9 cellular contexts compared by ENCODE assay signal in the genomic region with DNA sequence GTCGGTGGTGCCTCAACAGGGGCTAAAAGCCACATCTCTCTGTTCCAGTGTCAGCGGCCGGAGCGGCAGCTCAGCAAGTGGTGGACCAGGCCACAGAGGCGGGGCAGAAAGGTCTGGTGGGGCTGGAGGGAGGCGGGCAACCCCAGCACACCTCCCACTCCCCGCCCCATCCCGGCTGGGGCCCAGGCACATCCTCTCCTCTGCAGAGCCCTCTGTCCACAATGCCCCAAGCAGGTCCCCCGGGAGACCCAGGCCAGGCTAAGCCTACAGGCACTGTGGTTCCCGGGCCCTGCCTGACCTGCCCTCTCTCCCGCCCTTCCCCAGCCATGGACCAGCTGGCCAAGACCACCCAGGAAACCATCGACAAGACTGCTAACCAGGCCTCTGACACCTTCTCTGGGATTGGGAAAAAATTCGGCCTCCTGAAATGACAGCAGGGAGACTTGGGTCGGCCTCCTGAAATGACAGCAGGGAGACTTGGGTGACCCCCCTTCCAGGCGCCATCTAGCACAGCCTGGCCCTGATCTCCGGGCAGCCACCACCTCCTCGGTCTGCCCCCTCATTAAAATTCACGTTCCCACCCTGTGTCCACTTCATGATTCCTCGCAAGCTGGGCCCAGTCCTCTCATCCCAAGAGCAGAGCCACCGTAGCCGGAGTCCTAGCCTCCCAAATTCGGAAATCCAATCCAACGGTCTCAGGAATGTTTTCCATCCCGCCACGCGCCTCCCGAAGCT. TPM values are rescaled to one million over a fixed set of nuclear protein-coding genes. Genes with fewer than 3 reads are reported as not detected.
DNase-seq lines count a peak whose midpoint lies in the region; ATAC-seq, FAIRE-seq and TF ChIP-seq lines count a peak whose summit lies in the region.
"Had no signal": no experiment of that assay in that cellular context is flagged by ENCODE, and none has a peak within 500 bp of the region (broad histone marks: within the 10 kb centered on the region; RNA-seq: fewer than 3 reads in every experiment).

No MANE protein-coding gene starts in this region.

- peak overlapping the region; percentile 70 for H3K18ac ChIP-seq in mesendoderm (ENCODE audit: low read length)

- no peak overlapping the region for H2BK120ac ChIP-seq in mesendoderm (ENCODE audit: low read depth, low read length)

- H2BK5ac ChIP-seq in mesendoderm (ENCODE audit: low read length) = no peak overlapping the region

- no CpG with 5 or more reads among the region's 27 CpGs for WGBS in mesendoderm (ENCODE audit: extremely low coverage, insufficient coverage, low lambda C conversion rate)

- peaks cover 39% of the 10 kb centered on the region for H3K4me1 ChIP-seq in effector memory CD4-positive, alpha-beta T cell (ENCODE audit: control insufficient read depth, insufficient read depth, low read length, poor library complexity, severe bottlenecking)
- peaks cover 5% of the 10 kb centered on the region for H3K4me1 ChIP-seq in mesendoderm (ENCODE audit: control insufficient read depth, low read depth, low read length)

- POLR2A ChIA-PET in GM10248 (lab: Yijun Ruan, JAX) = interaction anchor here (0.6 kb wide), 1 partner anchor 590 kb away, joined by 12 read pairs; no protein-coding TSS in a partner anchor

- no peak overlapping the region for H3K23ac ChIP-seq in mesendoderm (ENCODE audit: low read length)

- peak overlapping the region; percentile 51 for H3K4me2 ChIP-seq in mesendoderm (ENCODE audit: low read length)

- H3K79me1 ChIP-seq in mesendoderm (ENCODE audit: low read length) = no peaks in the 10 kb centered on the region

- no peak for ATAC-seq in HG03442 (IDR thresholded peaks at IDR 0.05; ENCODE audit: unreplicated experiment)

- H3K9ac ChIP-seq in mesendoderm (ENCODE audit: low read length) = peak overlapping the region; percentile 76

- H3K4me3 ChIP-seq in effector memory CD4-positive, alpha-beta T cell (ENCODE audit: insufficient read depth, low read depth, low read length, poor library complexity, severe bottlenecking) = peak overlapping the region; percentile 57
- peak overlapping the region; percentile 3 for H3K4me3 ChIP-seq in mesendoderm (ENCODE audit: low read length)

- H3K79me2 ChIP-seq in mesendoderm (ENCODE audit: control insufficient read depth, insufficient read depth, low read length) = no peaks in the 10 kb centered on the region

- no peak overlapping the region for H2AK5ac ChIP-seq in mesendoderm (ENCODE audit: low read length)

- no peaks in the 10 kb centered on the region for H3K36me3 ChIP-seq in effector memory CD4-positive, alpha-beta T cell (ENCODE audit: control insufficient read depth, insufficient read depth, low read length)
- H3K36me3 ChIP-seq in mesendoderm (ENCODE audit: control insufficient read depth, insufficient read depth, low read length) = no peaks in the 10 kb centered on the region

- no peak overlapping the region for H4K5ac ChIP-seq in mesendoderm (ENCODE audit: low read length)

- no peak for TF ChIP-seq CTCF in GM10248 (IDR thresholded peaks at IDR 0.05; ENCODE audit: control extremely low read depth, extremely low read depth, low read depth, missing control alignments)

- H2BK15ac ChIP-seq in mesendoderm (replicated peaks; ENCODE audit: low read depth) = no peak overlapping the region

- peak overlapping the region; percentile 90 for H3K27ac ChIP-seq in effector memory CD4-positive, alpha-beta T cell (ENCODE audit: insufficient read depth, low read length, poor library complexity, severe bottlenecking)
- H3K27ac ChIP-seq in mesendoderm (ENCODE audit: low read depth, low read length) = no peak overlapping the region

- DNase-seq in GM10248 (ENCODE audit: extremely low spot score) = peak; percentile 27
- DNase-seq in RCC 7860 (ENCODE audit: low spot score) = peak; percentile 56
- DNase-seq in effector memory CD4-positive, alpha-beta T cell = no peak
- DNase-seq in mesendoderm = peak; percentile 62
- peak; percentile 90 for DNase-seq in ureter (ENCODE audit: low spot score)
- DNase-seq in GM19238 (ENCODE audit: insufficient read length, low spot score) = no peak
- DNase-seq in SIG-M5 (lab: John Stamatoyannopoulos, UW) = no peak

- no peaks in the 10 kb centered on the region for H3K27me3 ChIP-seq in effector memory CD4-positive, alpha-beta T cell (replicated peaks; ENCODE audit: control insufficient read depth, insufficient read depth, low read length, poor library complexity, severe bottlenecking)
- no peaks in the 10 kb centered on the region for H3K27me3 ChIP-seq in mesendoderm (ENCODE audit: insufficient read depth, low read length, poor library complexity)

- H3K4ac ChIP-seq in mesendoderm (ENCODE audit: low read depth, low read length) = no peak overlapping the region

- CTCF ChIA-PET in GM10248 (lab: Yijun Ruan, JAX) = interaction anchor here (0.7 to 15.9 kb wide), 9 partner anchors 9 to 28 kb away, joined by 3 to 238 read pairs (median 3); a partner anchor contains a TSS

- peak overlapping the region; percentile 43 for H4K8ac ChIP-seq in mesendoderm (ENCODE audit: low read depth, low read length)

- H3K9me3 ChIP-seq in effector memory CD4-positive, alpha-beta T cell (ENCODE audit: control insufficient read depth, low read length) = no peaks in the 10 kb centered on the region

- peak; percentile 7 for FAIRE-seq in RCC 7860 (lab: Jason Lieb, UNC)
- FAIRE-seq: TTC549 had no signal

- H3K56ac ChIP-seq in mesendoderm (ENCODE audit: low read length) = peak overlapping the region; percentile 69

RNA-seq across cellular contexts. Expression of a gene that starts 2.0 kb away (rescaled TPM):
- polyA plus RNA-seq in mesendoderm (2013, experiment 1 of 2) = 0.06 TPM
- 0.17 TPM for polyA plus RNA-seq in mesendoderm (2013, experiment 2 of 2)
- 790 TPM for total RNA-seq in ureter

RNA-seq across cellular contexts. Expression of a gene that starts 11.9 kb away (rescaled TPM):
- polyA plus RNA-seq in mesendoderm (2013, experiment 1 of 2) = 2.8 TPM
- polyA plus RNA-seq in mesendoderm (2013, experiment 2 of 2) = 3.3 TPM
- total RNA-seq in ureter = 706 TPM

RNA-seq across cellular contexts. Expression of a gene that starts 12.9 kb away (rescaled TPM):
- polyA plus RNA-seq in mesendoderm (2013, experiment 1 of 2) = 0.46 TPM
- 0.29 TPM for polyA plus RNA-seq in mesendoderm (2013, experiment 2 of 2)
- total RNA-seq in ureter = 99.0 TPM

RNA-seq across cellular contexts. Expression of a gene that starts 49.8 kb away (rescaled TPM):
- not detected for polyA plus RNA-seq in mesendoderm (2013, experiment 1 of 2)
- polyA plus RNA-seq in mesendoderm (2013, experiment 2 of 2) = not detected
- not detected for total RNA-seq in ureter

Comparison
In these comparisons a context has a peak if more than half of its experiments do, and no peak if none do; other contexts are left out.
1. DNase-seq: peak in GM10248 (single experiment), RCC 7860 (single experiment), mesendoderm (single experiment) and ureter (single experiment); none in effector memory CD4-positive, alpha-beta T cell (0 of 3), GM19238 (single experiment) and SIG-M5 (single experiment).